Comparison of ENCODE assay signal across 34 cellular contexts in the genomic region with DNA sequence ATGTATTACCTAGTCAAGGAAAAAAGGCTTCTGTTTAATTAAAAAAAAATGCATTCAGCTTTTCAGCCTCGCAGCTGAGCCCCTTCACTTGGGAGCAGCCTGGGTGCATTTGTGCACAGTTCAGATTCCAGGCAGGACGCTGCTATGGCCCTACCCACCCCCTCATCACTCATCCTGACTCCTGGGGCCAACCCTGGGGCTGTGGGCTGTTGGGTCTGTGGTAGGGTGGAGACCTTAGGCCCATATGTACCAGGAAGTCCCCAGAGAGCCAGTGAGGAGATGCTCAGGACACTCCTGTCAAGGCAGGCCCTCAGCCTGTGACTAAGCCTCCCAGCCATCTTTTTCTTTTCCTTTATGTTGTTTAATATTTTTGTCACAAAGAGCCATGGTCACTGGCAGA. TPM values are rescaled to one million over a fixed set of nuclear protein-coding genes. Genes with fewer than 3 reads are reported as not detected.
"Had no signal": no experiment of that assay in that cellular context is flagged by ENCODE, and none has a peak within 500 bp of the region (broad histone marks: within the 10 kb centered on the region; RNA-seq: fewer than 3 reads in every experiment).

No MANE protein-coding gene starts in this region.

- H3K27ac Mint-ChIP-seq: activated CD4-positive, alpha-beta memory T cell treated with anti-CD3 and anti-CD28 coated beads, Interleukin-2, amount 10 ng/mL, durations not matched to agents 7 days and 5 days; activated CD8-positive, alpha-beta memory T cell treated with anti-CD3 and anti-CD28 coated beads, Interleukin-2, amount 10 ng/mL, durations not matched to agents 7 days and 5 days; activated naive CD4-positive, alpha-beta T cell treated with anti-CD3 and anti-CD28 coated beads, Interleukin-2, amount 10 ng/mL, durations not matched to agents 7 days and 5 days; activated naive CD8-positive, alpha-beta T cell; activated naive CD8-positive, alpha-beta T cell treated with anti-CD3 and anti-CD28 coated beads, Interleukin-2, amount 50 U/mL, for 24 hours had no signal

- H3K4me1 ChIP-seq: Peyer's patch had no signal

- H3K27me3 Mint-ChIP-seq: activated naive CD8-positive, alpha-beta T cell; activated naive CD8-positive, alpha-beta T cell treated with anti-CD3 and anti-CD28 coated beads, Interleukin-2, amount 50 U/mL, for 24 hours had no signal

- H3K27me3 ChIP-seq: brain microvascular endothelial cell, MG63, Peyer's patch had no signal

- H3K36me3 ChIP-seq: brain microvascular endothelial cell, MG63, Peyer's patch, WERI-Rb-1 had no signal

- H3K27ac ChIP-seq: brain microvascular endothelial cell, Peyer's patch, WERI-Rb-1 had no signal

- H3K4me3 ChIP-seq: MG63, Peyer's patch had no signal

- ATAC-seq: activated CD8-positive, alpha-beta memory T cell treated with anti-CD3 and anti-CD28 coated beads, Interleukin-2, amount 10 ng/mL, durations not matched to agents 7 days and 5 days; activated naive CD8-positive, alpha-beta T cell treated with anti-CD3 and anti-CD28 coated beads, Interleukin-2, amount 50 U/mL, for 24 hours; PC-3 had no signal

- DNase-seq: activated CD4-positive, alpha-beta memory T cell treated with anti-CD3 and anti-CD28 coated beads, Interleukin-2, amount 10 ng/mL, durations not matched to agents 7 days and 5 days; activated CD4-positive, alpha-beta T cell treated with anti-CD3 and anti-CD28 coated beads for 1 hour; activated CD4-positive, alpha-beta T cell treated with anti-CD3 and anti-CD28 coated beads for 48 hours; activated CD4-positive, CD25-positive, alpha-beta regulatory T cell; activated CD8-positive, alpha-beta memory T cell treated with anti-CD3 and anti-CD28 coated beads for 24 hours; activated CD8-positive, alpha-beta memory T cell treated with anti-CD3 and anti-CD28 coated beads, Interleukin-2, amount 10 ng/mL, durations not matched to agents 7 days and 5 days; activated CD8-positive, alpha-beta memory T cell treated with anti-CD3 and anti-CD28 coated beads, Interleukin-2, amount 50 U/mL, for 48 hours; activated effector memory CD4-positive, alpha-beta T cell treated with Interleukin-2 at 50 U/mL for 16 hours; activated naive CD4-positive, alpha-beta T cell treated with anti-CD3 and anti-CD28 coated beads, Interleukin-2, amount 10 ng/mL, durations not matched to agents 7 days and 5 days; activated naive CD8-positive, alpha-beta T cell treated with anti-CD3 and anti-CD28 coated beads, Interleukin-2, amount 50 U/mL, for 24 hours; activated T-cell treated with anti-CD3 and anti-CD28 coated beads, Interleukin-2, amount 50 U/mL, for 48 hours; anterior cingulate cortex; brain microvascular endothelial cell; Kasumi-1; KG1; MG63; NCI-H1048; NCI-H1105 treated with DMSO at 0.1 percent for 48 hours; NCI-H1436 treated with DMSO at 0.1 percent for 48 hours; NCI-H1694 treated with DMSO at 0.1 percent for 48 hours; NCI-H2029 treated with DMSO at 0.1 percent for 48 hours; NCI-H2107; NCI-H2171; NCI-H510A; NCI-H526; NCI-H748 treated with DMSO at 0.1 percent for 48 hours; NK-92 treated with Interleukin-12 subunit alpha and Interleukin-12 subunit beta, amount 100 ng/mL, for 24 hours; PC-3; Peyer's patch; Right ventricle myocardium superior; RPMI8226; T1000; WERI-Rb-1 had no signal

- H3K4me3 Mint-ChIP-seq: activated CD4-positive, alpha-beta memory T cell treated with anti-CD3 and anti-CD28 coated beads, Interleukin-2, amount 10 ng/mL, durations not matched to agents 7 days and 5 days; activated CD8-positive, alpha-beta memory T cell treated with anti-CD3 and anti-CD28 coated beads, Interleukin-2, amount 10 ng/mL, durations not matched to agents 7 days and 5 days; activated naive CD4-positive, alpha-beta T cell treated with anti-CD3 and anti-CD28 coated beads, Interleukin-2, amount 10 ng/mL, durations not matched to agents 7 days and 5 days; activated naive CD8-positive, alpha-beta T cell; activated naive CD8-positive, alpha-beta T cell treated with anti-CD3 and anti-CD28 coated beads, Interleukin-2, amount 50 U/mL, for 24 hours had no signal

- H3K9me3 ChIP-seq: MG63, Peyer's patch had no signal

- H3K9me3 Mint-ChIP-seq: activated naive CD4-positive, alpha-beta T cell treated with anti-CD3 and anti-CD28 coated beads, Interleukin-2, amount 10 ng/mL, durations not matched to agents 7 days and 5 days had no signal

RNA-seq across cellular contexts. Expression of a gene that starts 52.0 kb away (rescaled TPM):
- total RNA-seq: activated CD4-positive, alpha-beta memory T cell treated with anti-CD3 and anti-CD28 coated beads, Interleukin-2, amount 10 ng/mL, durations not matched to agents 7 days and 5 days; activated CD8-positive, alpha-beta memory T cell treated with anti-CD3 and anti-CD28 coated beads, Interleukin-2, amount 10 ng/mL, durations not matched to agents 7 days and 5 days had no signal
